ENCODE assay signal across 7 cellular contexts in the genomic region with DNA sequence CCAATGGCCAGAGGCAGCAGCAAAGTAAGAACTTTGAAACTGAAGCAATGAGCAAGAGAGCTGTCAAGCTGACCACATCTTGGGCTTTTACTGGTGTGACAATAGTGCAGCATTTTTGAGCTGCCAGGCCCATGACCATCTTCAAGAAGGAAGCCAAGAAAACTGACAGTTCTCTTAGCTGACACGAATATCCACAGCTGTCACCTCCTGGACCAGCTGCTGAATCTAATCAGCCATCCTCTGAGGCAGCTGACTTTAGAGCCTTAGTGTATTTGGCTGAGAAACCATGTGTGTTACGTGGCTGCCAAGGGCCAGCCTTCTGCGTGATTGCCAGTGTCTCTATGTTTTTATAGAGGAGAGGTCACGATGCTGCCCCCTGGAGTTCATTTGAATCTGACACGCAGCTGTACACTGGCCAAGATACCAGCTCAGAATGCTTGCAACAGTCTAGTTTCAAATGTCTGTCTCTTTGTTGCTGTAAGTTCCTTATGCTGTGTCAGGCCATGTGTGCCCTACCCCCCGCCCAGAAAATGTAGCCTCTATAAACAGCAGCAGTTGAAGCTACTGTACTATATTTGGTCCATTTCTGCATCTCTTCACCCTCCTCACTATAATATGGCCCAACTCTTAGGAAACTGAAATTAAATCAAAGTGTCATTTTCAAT. TPM values are rescaled to one million over a fixed set of nuclear protein-coding genes. Genes with fewer than 3 reads are reported as not detected.
A peak's percentile ranks its signal among the peaks of the same experiment; 100 is the strongest.
DNase-seq lines count a peak whose midpoint lies in the region; FAIRE-seq and TF ChIP-seq lines count a peak whose summit lies in the region.

No MANE protein-coding gene starts in this region.

- 9 to 21% (median 20%) methylated on average over 6 of the region's 6 CpGs for WGBS in small intestine, 3 donors

- H3K9ac ChIP-seq in Karpas-422 (ENCODE audit: low read length): no peak overlapping the region

- no peaks in the 10 kb centered on the region for H4K20me1 ChIP-seq in Karpas-422 (ENCODE audit: insufficient read depth, low read depth, low read length)

- no peak for FAIRE-seq in small intestine (lab: Jason Lieb, UNC)

- no peak overlapping the region for H3K4me3 ChIP-seq in Karpas-422 (ENCODE audit: low read length)
- H3K4me3 ChIP-seq in astrocyte of the cerebellum (ENCODE audit: low read depth, low read length): no peak overlapping the region
- no peak overlapping the region for H3K4me3 ChIP-seq in small intestine (ENCODE audit: low read depth in 1 of 2, low read length in 2 of 2)

- H3K36me3 ChIP-seq in Karpas-422 (ENCODE audit: insufficient read depth, low read length) (no peaks in the 10 kb centered on the region), small intestine (ENCODE audit: control insufficient read depth in 2 of 2, insufficient read depth in 2 of 2, low read length in 2 of 2) (no peaks in the 10 kb centered on the region)

- H3K79me2 ChIP-seq in Karpas-422 (ENCODE audit: low read length): no peaks in the 10 kb centered on the region

- H3K4me2 ChIP-seq in Karpas-422 (ENCODE audit: low read depth, low read length, poor library complexity, severe bottlenecking): no peak overlapping the region

- H3K27ac ChIP-seq in Karpas-422 (ENCODE audit: low read length): no peak overlapping the region
- no peak overlapping the region for H3K27ac ChIP-seq in small intestine (ENCODE audit: low read depth in 1 of 2, low read length in 1 of 2)

- DNase-seq in GOT3 (lab: John Stamatoyannopoulos, UW): peak; percentile 22
- DNase-seq in Karpas-422: peak; percentile 87
- DNase-seq in RPMI8226: peak; percentile 75
- peak; percentile 63 for DNase-seq in astrocyte of the cerebellum (ENCODE audit: low read depth)
- peak in 31 of 51 donors; percentile 6 to 62 (median 29) for DNase-seq in hypothalamus (lab: John Stamatoyannopoulos, UW)
- DNase-seq in small intestine: peak; percentile 72

- in situ Hi-C loops in astrocyte of the cerebellum (cut with HindIII; ENCODE audit: low sequenced_read_pairs): loop anchor here (25.0 kb wide), 1 partner anchor 873 kb away; no protein-coding TSS in a partner anchor

- no peaks in the 10 kb centered on the region for H3K9me2 ChIP-seq in Karpas-422 (replicated peaks; ENCODE audit: insufficient read depth, low read length)

- peaks cover 2% of the 10 kb centered on the region; the same call in 1 of the 2 replicates for H3K4me1 ChIP-seq in Karpas-422 (ENCODE audit: low read length)
- H3K4me1 ChIP-seq in small intestine (ENCODE audit: control insufficient read depth in 2 of 2, insufficient read depth in 1 of 2, low read depth in 1 of 2, low read length in 1 of 2): no peaks in the 10 kb centered on the region

- TF ChIP-seq CTCF in GM12874 (IDR thresholded peaks at IDR 0.05; ENCODE audit: insufficient read depth, low read depth, low read length) (peak; percentile 66), astrocyte of the cerebellum (IDR thresholded peaks at IDR 0.05; ENCODE audit: low read depth, low read length, missing control alignments) (peak; percentile 57)

- H3K9me3 ChIP-seq in Karpas-422 (ENCODE audit: low read length) (no peaks in the 10 kb centered on the region), small intestine (ENCODE audit: control insufficient read depth, low read depth) (no peaks in the 10 kb centered on the region)

- H2AFZ ChIP-seq in Karpas-422 (ENCODE audit: low read length): no peak overlapping the region; the same call in 1 of the 2 replicates

- no peaks in the 10 kb centered on the region for H3K27me3 ChIP-seq in Karpas-422 (ENCODE audit: low read length)
- H3K27me3 ChIP-seq in small intestine (ENCODE audit: control insufficient read depth in 2 of 2, insufficient read depth in 2 of 2, low read length in 2 of 2): no peaks in the 10 kb centered on the region

RNA-seq across cellular contexts. Expression of a gene that starts 39.7 kb away (rescaled TPM):
- not detected in 2 replicates for total RNA-seq in Karpas-422 (2014; rRNA removed; shearing (Covaris generic); ENCODE audit: low replicate concordance)
- polyA plus RNA-seq in small intestine: 10 to 100 TPM in 1 of 3 donors, 1 to 10 TPM in 1, under 1 TPM in 1; 0.67 to 14.5 (median 1.1) TPM

Comparison
In these comparisons a context has a peak if more than half of its experiments do, and no peak if none do; other contexts are left out.
1. DNase-seq: peak in every context shown above with its lines; median percentile 87 in Karpas-422; 75 in RPMI8226; 72 in small intestine; 63 in astrocyte of the cerebellum; 29 in hypothalamus; 22 in GOT3.